In the genomic region with DNA sequence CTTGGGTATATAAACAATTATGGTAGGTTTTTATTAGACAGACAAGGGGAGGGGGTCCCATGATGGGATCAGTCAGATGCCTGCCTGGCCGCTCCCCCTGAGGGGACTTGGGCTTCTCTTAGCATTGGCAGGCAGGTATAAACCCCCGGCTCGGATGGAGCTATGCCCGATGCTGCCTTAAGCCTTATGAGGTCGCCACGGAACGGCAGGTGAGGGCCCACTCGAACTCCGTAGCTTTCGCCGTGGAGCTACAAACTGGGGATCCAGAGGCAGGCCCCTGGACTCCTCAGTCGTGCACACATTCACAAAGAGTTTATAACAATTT, we compare ENCODE assay signal across 25 cellular contexts.
DNase-seq lines count a peak whose midpoint lies in the region; ATAC-seq, FAIRE-seq and TF ChIP-seq lines count a peak whose summit lies in the region.
"Had no signal": no experiment of that assay in that cellular context is flagged by ENCODE, and none has a peak within 500 bp of the region (broad histone marks: within the 10 kb centered on the region; RNA-seq: fewer than 3 reads in every experiment).

No MANE protein-coding gene starts in this region.

- TF ChIP-seq POLR2A in lower leg skin (IDR thresholded peaks at IDR 0.05), result no peak

- peak overlapping the region; percentile 73 for H3K9ac ChIP-seq in HUES6 (ENCODE audit: low read length)
- H3K9ac ChIP-seq: BLaER1, neural progenitor cell had no signal

- FAIRE-seq in HTR-8/SVneo (lab: Jason Lieb, UNC), result no peak
- FAIRE-seq: bronchial epithelial cell, H54 had no signal

- 6% methylated on average over 12 of the region's 12 CpGs for WGBS in lower leg skin, 2 donors

- H3K4me3 ChIP-seq in HUES6 (ENCODE audit: low read depth, low read length), result peak overlapping the region; percentile 62
- no peak overlapping the region for H3K4me3 ChIP-seq in lower leg skin (ENCODE audit: low read depth, poor library complexity, severe bottlenecking)
- H3K4me3 ChIP-seq: BLaER1, SJSA1, upper lobe of right lung had no signal

- no peak for ATAC-seq in activated T-cell treated with anti-CD3 and anti-CD28 coated beads, Interleukin-2, amount 50 U/mL, for 4 hours
- ATAC-seq in central memory CD8-positive, alpha-beta T cell (replicated peaks; ENCODE audit: extremely low read depth, poor library complexity, severe bottlenecking), result no peak
- ATAC-seq: sciatic nerve, upper lobe of right lung had no signal

- peaks cover 37% of the 10 kb centered on the region for H3K4me1 ChIP-seq in HUES6 (ENCODE audit: control insufficient read depth, insufficient read depth, low read length)
- H3K4me1 ChIP-seq: SJSA1, upper lobe of right lung had no signal

- no peak overlapping the region for H3K4me3 Mint-ChIP-seq in activated T-cell treated with anti-CD3 and anti-CD28 coated beads, Interleukin-2, amount 50 U/mL, for 24 hours
- H3K4me3 Mint-ChIP-seq in activated T-cell treated with anti-CD3 and anti-CD28 coated beads, Interleukin-2, amount 50 U/mL, for 4 hours, result no peak overlapping the region
- H3K4me3 Mint-ChIP-seq in central memory CD8-positive, alpha-beta T cell, result peak overlapping the region; percentile 14
- H3K4me3 Mint-ChIP-seq in nephron, result peak overlapping the region in 2 of 3 experiments; percentile 52 to 79
- H3K4me3 Mint-ChIP-seq: neural progenitor cell had no signal

- H3K27me3 ChIP-seq in HUES6 (ENCODE audit: control insufficient read depth, insufficient read depth, low read length), result peaks cover 90% of the 10 kb centered on the region

- H3K4me1 Mint-ChIP-seq in activated T-cell treated with anti-CD3 and anti-CD28 coated beads, Interleukin-2, amount 50 U/mL, for 24 hours (ENCODE audit: low read depth), result peaks cover 11% of the 10 kb centered on the region
- peaks cover 5% of the 10 kb centered on the region for H3K4me1 Mint-ChIP-seq in activated T-cell treated with anti-CD3 and anti-CD28 coated beads, Interleukin-2, amount 50 U/mL, for 4 hours (ENCODE audit: low read depth)
- peaks cover 7% of the 10 kb centered on the region for H3K4me1 Mint-ChIP-seq in central memory CD8-positive, alpha-beta T cell
- peaks cover 5% of the 10 kb centered on the region for H3K4me1 Mint-ChIP-seq in nephron

- H3K27ac ChIP-seq in HUES6 (ENCODE audit: low read depth, low read length), result no peak overlapping the region
- H3K27ac ChIP-seq: BLaER1, neural progenitor cell, SJSA1, upper lobe of right lung, WERI-Rb-1 had no signal

- TF ChIP-seq CTCF in nephron (IDR thresholded peaks at IDR 0.05; ENCODE audit: unreplicated experiment in 3 of 3) (no peak), lower leg skin (IDR thresholded peaks at IDR 0.05) (no peak)

- intact Hi-C loops in lower leg skin (cut with DNase I; ENCODE audit: low total_unique reads), result no loop called here

- H3K36me3 ChIP-seq in HUES6 (ENCODE audit: control insufficient read depth, insufficient read depth, low read length), result no peaks in the 10 kb centered on the region
- H3K36me3 ChIP-seq: BLaER1, neural progenitor cell, SJSA1, upper lobe of right lung, WERI-Rb-1 had no signal

- H3K9me3 Mint-ChIP-seq in activated T-cell treated with anti-CD3 and anti-CD28 coated beads, Interleukin-2, amount 50 U/mL, for 24 hours, result peaks cover 25% of the 10 kb centered on the region
- H3K9me3 Mint-ChIP-seq in activated T-cell treated with anti-CD3 and anti-CD28 coated beads, Interleukin-2, amount 50 U/mL, for 4 hours, result peaks cover 37% of the 10 kb centered on the region
- H3K9me3 Mint-ChIP-seq in central memory CD8-positive, alpha-beta T cell, result peaks cover 15% of the 10 kb centered on the region
- H3K9me3 Mint-ChIP-seq in nephron, result peaks cover 15% of the 10 kb centered on the region

- no peaks in the 10 kb centered on the region for H3K9me3 ChIP-seq in HUES6 (ENCODE audit: control insufficient read depth, insufficient read depth, low read depth, low read length)
- H3K9me3 ChIP-seq: SJSA1, upper lobe of right lung had no signal

- H3K27me3 Mint-ChIP-seq in activated T-cell treated with anti-CD3 and anti-CD28 coated beads, Interleukin-2, amount 50 U/mL, for 24 hours, result peaks cover 97% of the 10 kb centered on the region
- H3K27me3 Mint-ChIP-seq in activated T-cell treated with anti-CD3 and anti-CD28 coated beads, Interleukin-2, amount 50 U/mL, for 4 hours (ENCODE audit: low read depth), result peaks cover 95% of the 10 kb centered on the region
- H3K27me3 Mint-ChIP-seq in central memory CD8-positive, alpha-beta T cell, result peaks cover 100% of the 10 kb centered on the region
- H3K27me3 Mint-ChIP-seq in nephron (ENCODE audit: low read depth), result peaks cover 99% of the 10 kb centered on the region

- H3K27ac Mint-ChIP-seq in activated T-cell treated with anti-CD3 and anti-CD28 coated beads, Interleukin-2, amount 50 U/mL, for 24 hours, result peak overlapping the region; percentile 59
- H3K27ac Mint-ChIP-seq in central memory CD8-positive, alpha-beta T cell (ENCODE audit: low read depth), result peak overlapping the region; percentile 87
- H3K27ac Mint-ChIP-seq in nephron, result no peak overlapping the region
- H3K27ac Mint-ChIP-seq: neural progenitor cell had no signal

- no peaks in the 10 kb centered on the region for H3K36me3 Mint-ChIP-seq in activated T-cell treated with anti-CD3 and anti-CD28 coated beads, Interleukin-2, amount 50 U/mL, for 24 hours (ENCODE audit: low read depth)
- H3K36me3 Mint-ChIP-seq in activated T-cell treated with anti-CD3 and anti-CD28 coated beads, Interleukin-2, amount 50 U/mL, for 4 hours (ENCODE audit: insufficient read depth), result peaks cover 5% of the 10 kb centered on the region
- peaks cover 20% of the 10 kb centered on the region for H3K36me3 Mint-ChIP-seq in central memory CD8-positive, alpha-beta T cell (ENCODE audit: insufficient read depth)
- no peaks in the 10 kb centered on the region for H3K36me3 Mint-ChIP-seq in nephron (ENCODE audit: low read depth)
- H3K36me3 Mint-ChIP-seq: neural progenitor cell had no signal

- no peak for DNase-seq in activated T-cell treated with anti-CD3 and anti-CD28 coated beads, Interleukin-2, amount 50 U/mL, for 24 hours
- DNase-seq in activated T-cell treated with anti-CD3 and anti-CD28 coated beads, Interleukin-2, amount 50 U/mL, for 4 hours, result no peak
- no peak for DNase-seq in central memory CD8-positive, alpha-beta T cell (ENCODE audit: low spot score in 2 of 2)
- DNase-seq in AML-193 (lab: John Stamatoyannopoulos, UW) (no peak), lower leg skin (ENCODE audit: low spot score in 2 of 2) (no peak), HTR-8/SVneo (ENCODE audit: insufficient read length, low spot score) (no peak)
- DNase-seq: Calu3; dermis blood vessel endothelial cell; head of caudate nucleus; KBM-7; MM.1S; NCI-H146; NCI-H510A; NK-92 treated with Interleukin-12 subunit alpha and Interleukin-12 subunit beta, amount 100 ng/mL, for 24 hours; stimulated activated CD4-positive, alpha-beta T cell treated with anti-CD3 and anti-CD28 coated beads, Interleukin-15, amount 100 ng/mL, for 24 hours; upper lobe of right lung; WERI-Rb-1 had no signal

Comparison
In these comparisons a context has a peak if more than half of its experiments do, and no peak if none do; other contexts are left out.
1. H3K27ac Mint-ChIP-seq: peak in activated T-cell treated with anti-CD3 and anti-CD28 coated beads, Interleukin-2, amount 50 U/mL, for 24 hours (single experiment) and central memory CD8-positive, alpha-beta T cell (single experiment); none in nephron (0 of 3).
2. H3K4me3 Mint-ChIP-seq: peak in central memory CD8-positive, alpha-beta T cell (single experiment) and nephron (2 of 3); none in activated T-cell treated with anti-CD3 and anti-CD28 coated beads, Interleukin-2, amount 50 U/mL, for 24 hours (single experiment) and activated T-cell treated with anti-CD3 and anti-CD28 coated beads, Interleukin-2, amount 50 U/mL, for 4 hours (single experiment).